In genomic region chr2:239943571-239943970, GRCh38 we compare ENCODE assay signal across 23 cellular contexts.
"Had no signal": no experiment of that assay in that cellular context is flagged by ENCODE, and none has a peak within 500 bp of the region (broad histone marks: within the 10 kb centered on the region; RNA-seq: fewer than 3 reads in every experiment).

No MANE protein-coding gene starts in this region.

- H3K4me3 ChIP-seq: adrenal gland, upper lobe of right lung had no signal

- ATAC-seq: activated CD8-positive, alpha-beta T cell treated with anti-CD3 and anti-CD28 coated beads, Interleukin-2, amount 10 ng/mL, durations not matched to agents 7 days and 5 days; right cardiac atrium; SK-N-SH treated with all-trans-retinoic acid at 6 μM for 48 hours; T-cell; upper lobe of right lung had no signal

- H3K4me1 ChIP-seq: adrenal gland, upper lobe of right lung had no signal

- FAIRE-seq: astrocyte, bronchial epithelial cell, islet of Langerhans, small intestine had no signal

- H3K27ac Mint-ChIP-seq: activated CD4-positive, alpha-beta T cell treated with anti-CD3 and anti-CD28 coated beads, Interleukin-2, amount 10 ng/mL, durations not matched to agents 24 days and 14 days; activated CD8-positive, alpha-beta T cell treated with anti-CD3 and anti-CD28 coated beads, Interleukin-2, amount 10 ng/mL, durations not matched to agents 7 days and 5 days; activated naive CD4-positive, alpha-beta T cell treated with anti-CD3 and anti-CD28 coated beads, Interleukin-2, amount 50 U/mL, for 24 hours; activated T-cell treated with anti-CD3 and anti-CD28 coated beads, Interleukin-2, amount 50 U/mL, for 24 hours; activated T-helper 2 cell treated with anti-CD3 and anti-CD28 coated beads, Interferon-gamma antibody, Interleukin-2, Interleukin-4, amounts not matched to agents 10 μg/mL and 5 μg/mL and 100 μg/mL, durations not matched to agents 14 hours and 24 hours and 36 hours; dendritic cell treated with granulocyte-macrophage colony-stimulating factor and Interleukin-4, amounts not matched to agents 40 ng/mL and 50 ng/mL, for 4 days; memory B cell; progenitor cell of endocrine pancreas had no signal

- H3K9me3 ChIP-seq: adrenal gland, upper lobe of right lung had no signal

- H3K27ac ChIP-seq: adrenal gland, upper lobe of right lung had no signal

- H3K4me3 Mint-ChIP-seq: activated CD4-positive, alpha-beta T cell treated with anti-CD3 and anti-CD28 coated beads, Interleukin-2, amount 10 ng/mL, durations not matched to agents 24 days and 14 days; activated CD8-positive, alpha-beta T cell treated with anti-CD3 and anti-CD28 coated beads, Interleukin-2, amount 10 ng/mL, durations not matched to agents 7 days and 5 days; activated naive CD4-positive, alpha-beta T cell treated with anti-CD3 and anti-CD28 coated beads, Interleukin-2, amount 50 U/mL, for 24 hours; activated T-cell treated with anti-CD3 and anti-CD28 coated beads, Interleukin-2, amount 50 U/mL, for 24 hours; dendritic cell treated with granulocyte-macrophage colony-stimulating factor and Interleukin-4, amounts not matched to agents 40 ng/mL and 50 ng/mL, for 4 days; memory B cell; T-cell had no signal

- H3K36me3 Mint-ChIP-seq: activated naive CD4-positive, alpha-beta T cell treated with anti-CD3 and anti-CD28 coated beads, Interleukin-2, amount 50 U/mL, for 24 hours had no signal

- H3K36me3 ChIP-seq: adrenal gland, upper lobe of right lung had no signal

- H3K27me3 Mint-ChIP-seq: activated CD4-positive, alpha-beta T cell treated with anti-CD3 and anti-CD28 coated beads, Interleukin-2, amount 10 ng/mL, durations not matched to agents 24 days and 14 days; activated naive CD4-positive, alpha-beta T cell treated with anti-CD3 and anti-CD28 coated beads, Interleukin-2, amount 50 U/mL, for 24 hours; activated T-cell treated with anti-CD3 and anti-CD28 coated beads, Interleukin-2, amount 50 U/mL, for 24 hours; dendritic cell treated with granulocyte-macrophage colony-stimulating factor and Interleukin-4, amounts not matched to agents 40 ng/mL and 50 ng/mL, for 4 days; memory B cell; progenitor cell of endocrine pancreas; T-cell had no signal

- H3K9me3 Mint-ChIP-seq: activated CD4-positive, alpha-beta T cell treated with anti-CD3 and anti-CD28 coated beads, Interleukin-2, amount 10 ng/mL, durations not matched to agents 24 days and 14 days; activated naive CD4-positive, alpha-beta T cell treated with anti-CD3 and anti-CD28 coated beads, Interleukin-2, amount 50 U/mL, for 24 hours; activated T-cell treated with anti-CD3 and anti-CD28 coated beads, Interleukin-2, amount 50 U/mL, for 24 hours; activated T-helper 2 cell treated with anti-CD3 and anti-CD28 coated beads, Interferon-gamma antibody, Interleukin-2, Interleukin-4, amounts not matched to agents 10 μg/mL and 5 μg/mL and 100 μg/mL, durations not matched to agents 14 hours and 24 hours and 36 hours; dendritic cell treated with granulocyte-macrophage colony-stimulating factor and Interleukin-4, amounts not matched to agents 40 ng/mL and 50 ng/mL, for 4 days; memory B cell; T-cell had no signal

- DNase-seq: activated CD4-positive, alpha-beta T cell treated with anti-CD3 and anti-CD28 coated beads, Interleukin-2, amount 10 ng/mL, durations not matched to agents 24 days and 14 days; activated CD4-positive, CD25-positive, alpha-beta regulatory T cell; activated CD8-positive, alpha-beta T cell treated with anti-CD3 and anti-CD28 coated beads, Interleukin-2, amount 10 ng/mL, durations not matched to agents 7 days and 5 days; activated T-cell treated with anti-CD3 and anti-CD28 coated beads, Interleukin-2, amount 50 U/mL, for 24 hours; effector CD8-positive, alpha-beta T cell; hippocampal formation; small intestine; stimulated activated CD4-positive, alpha-beta T cell treated with anti-CD3 and anti-CD28 coated beads, Interleukin-15, amount 100 ng/mL, for 24 hours; stimulated activated CD4-positive, alpha-beta T cell treated with anti-CD3 and anti-CD28 coated beads, Interleukin-2, amount 100 ng/mL, for 48 hours; T-cell; T1000 had no signal

- H3K27me3 ChIP-seq: adrenal gland, upper lobe of right lung had no signal
